Comparison of ENCODE assay signal across 11 cellular contexts in genomic region chr18:63218472-63218871, GRCh38.
DNase-seq lines count a peak whose midpoint lies in the region; ATAC-seq and TF ChIP-seq lines count a peak whose summit lies in the region.
"Had no signal": no experiment of that assay in that cellular context is flagged by ENCODE, and none has a peak within 500 bp of the region (broad histone marks: within the 10 kb centered on the region; RNA-seq: fewer than 3 reads in every experiment).

No MANE protein-coding gene starts in this region.

- ATAC-seq in CD4-positive, CD25-positive, alpha-beta regulatory T cell (ENCODE audit: low read depth in 2 of 2) = no peak
- ATAC-seq in activated T-helper 17 cell treated with anti-CD3 and anti-CD28 coated beads, Interleukin-2, amount 50 U/mL, for 72 hours (replicated peaks) = no peak
- ATAC-seq in naive B cell (ENCODE audit: low read depth in 2 of 2) = no peak

- peak overlapping the region; percentile 81 to 97 (median 86) for H3K27ac Mint-ChIP-seq in CD4-positive, CD25-positive, alpha-beta regulatory T cell
- peak overlapping the region; percentile 98 for H3K27ac Mint-ChIP-seq in activated T-helper 17 cell treated with anti-CD3 and anti-CD28 coated beads, Interleukin-2, amount 50 U/mL, for 72 hours
- peak overlapping the region in 5 of 6 donors; percentile 21 to 93 (median 75) for H3K27ac Mint-ChIP-seq in naive B cell

- intact Hi-C loops in A673 (cut with micrococcal nuclease; ENCODE audit: unreplicated experiment) = no loop called here

- no peaks in the 10 kb centered on the region for H3K27me3 Mint-ChIP-seq in CD4-positive, CD25-positive, alpha-beta regulatory T cell
- H3K27me3 Mint-ChIP-seq in activated T-helper 17 cell treated with anti-CD3 and anti-CD28 coated beads, Interleukin-2, amount 50 U/mL, for 72 hours = no peaks in the 10 kb centered on the region
- no peaks in the 10 kb centered on the region for H3K27me3 Mint-ChIP-seq in naive B cell

- H3K27me3 ChIP-seq in CD4-positive, CD25-positive, alpha-beta regulatory T cell (ENCODE audit: control insufficient read depth, insufficient read depth, low read length) = no peaks in the 10 kb centered on the region
- no peaks in the 10 kb centered on the region for H3K27me3 ChIP-seq in A673 (replicated peaks; ENCODE audit: insufficient read depth, low read depth, low read length, poor library complexity)
- H3K27me3 ChIP-seq: testis had no signal

- H3K9me3 Mint-ChIP-seq in CD4-positive, CD25-positive, alpha-beta regulatory T cell = peaks cover 0 to 9% (median 4%) of the 10 kb centered on the region in 7 donors
- H3K9me3 Mint-ChIP-seq in activated T-helper 17 cell treated with anti-CD3 and anti-CD28 coated beads, Interleukin-2, amount 50 U/mL, for 72 hours = peaks cover 12% of the 10 kb centered on the region
- peaks cover 0 to 9% (median 3%) of the 10 kb centered on the region in 7 donors for H3K9me3 Mint-ChIP-seq in naive B cell

- H3K4me3 Mint-ChIP-seq in CD4-positive, CD25-positive, alpha-beta regulatory T cell = peak overlapping the region; percentile 10 to 91 (median 74)
- H3K4me3 Mint-ChIP-seq in activated T-helper 17 cell treated with anti-CD3 and anti-CD28 coated beads, Interleukin-2, amount 50 U/mL, for 72 hours = peak overlapping the region; percentile 83
- peak overlapping the region in 1 of 8 donors; percentile 48 for H3K4me3 Mint-ChIP-seq in naive B cell

- peaks cover 2% of the 10 kb centered on the region for H3K36me3 ChIP-seq in CD4-positive, CD25-positive, alpha-beta regulatory T cell (ENCODE audit: control insufficient read depth, insufficient read depth, low read length)
- no peaks in the 10 kb centered on the region for H3K36me3 ChIP-seq in A673 (ENCODE audit: insufficient read depth, low read length, poor library complexity, severe bottlenecking)

- H3K36me3 Mint-ChIP-seq in CD4-positive, CD25-positive, alpha-beta regulatory T cell = peaks cover 40% of the 10 kb centered on the region
- H3K36me3 Mint-ChIP-seq in activated T-helper 17 cell treated with anti-CD3 and anti-CD28 coated beads, Interleukin-2, amount 50 U/mL, for 72 hours (ENCODE audit: low read depth) = peaks cover 97% of the 10 kb centered on the region
- H3K36me3 Mint-ChIP-seq in naive B cell = peaks cover 6 to 17% of the 10 kb centered on the region in 2 donors

- peaks cover 53% of the 10 kb centered on the region for H3K4me1 ChIP-seq in CD4-positive, CD25-positive, alpha-beta regulatory T cell (ENCODE audit: control insufficient read depth, insufficient read depth, low read length, poor library complexity, severe bottlenecking)
- H3K4me1 ChIP-seq in A673 (ENCODE audit: insufficient read depth, low read length, poor library complexity, severe bottlenecking) = peaks cover 6% of the 10 kb centered on the region
- H3K4me1 ChIP-seq: testis had no signal

- no TSS peak for BruUV-seq in A673 (replicated peaks; lab: Mats Ljungman, UMichigan)

- no peak overlapping the region for H3K4me3 ChIP-seq in CD4-positive, CD25-positive, alpha-beta regulatory T cell (ENCODE audit: low read depth, low read length)
- H3K4me3 ChIP-seq in A673 (ENCODE audit: low read depth, low read length, poor library complexity, severe bottlenecking) = no peak overlapping the region
- H3K4me3 ChIP-seq: testis had no signal

- H3K9me3 ChIP-seq in CD4-positive, CD25-positive, alpha-beta regulatory T cell (ENCODE audit: control insufficient read depth in 2 of 2, low read length in 2 of 2) = no peaks in the 10 kb centered on the region
- H3K9me3 ChIP-seq in A673 (ENCODE audit: low read depth, low read length, poor library complexity, severe bottlenecking) = no peaks in the 10 kb centered on the region
- H3K9me3 ChIP-seq: testis had no signal

- no peak for TF ChIP-seq CTCF in A673 (conservative IDR thresholded peaks at IDR 0.05; ENCODE audit: low read depth, low read length)

- H3K27ac ChIP-seq in CD4-positive, CD25-positive, alpha-beta regulatory T cell (ENCODE audit: insufficient read depth, low read length, poor library complexity, severe bottlenecking) = peak overlapping the region; percentile 78
- H3K27ac ChIP-seq in A673 (ENCODE audit: low read depth, low read length, poor library complexity, severe bottlenecking) = no peak overlapping the region
- H3K27ac ChIP-seq: testis had no signal

- DNase-seq in CD4-positive, CD25-positive, alpha-beta regulatory T cell = no peak
- DNase-seq in D341Med (ENCODE audit: low spot score) (peak; percentile 48), naive B cell (no peak), HCEC 1CT (no peak), A673 (ENCODE audit: low spot score) (no peak), GM19240 (ENCODE audit: insufficient read length, low spot score) (no peak)
- DNase-seq: NCI-H82; stimulated activated CD4-positive, alpha-beta T cell treated with anti-CD3 and anti-CD28 coated beads, Interleukin-12 subunit alpha, Interleukin-12 subunit beta, amount 100 ng/mL, for 4 hours; T1000; testis had no signal

- POLR2A ChIA-PET in A673 (lab: Charles Lee; ENCODE audit: low non-redundant PET) = no interaction called here

- peaks cover 50 to 96% (median 80%) of the 10 kb centered on the region in 4 donors for H3K4me1 Mint-ChIP-seq in CD4-positive, CD25-positive, alpha-beta regulatory T cell
- H3K4me1 Mint-ChIP-seq in activated T-helper 17 cell treated with anti-CD3 and anti-CD28 coated beads, Interleukin-2, amount 50 U/mL, for 72 hours = peaks cover 76% of the 10 kb centered on the region
- H3K4me1 Mint-ChIP-seq in naive B cell = peaks cover 51 to 74% (median 70%) of the 10 kb centered on the region in 3 donors

- CTCF ChIA-PET in A673 (lab: Charles Lee) = no interaction called here
